ENCODE assay signal across 8 cellular contexts in the genomic region with DNA sequence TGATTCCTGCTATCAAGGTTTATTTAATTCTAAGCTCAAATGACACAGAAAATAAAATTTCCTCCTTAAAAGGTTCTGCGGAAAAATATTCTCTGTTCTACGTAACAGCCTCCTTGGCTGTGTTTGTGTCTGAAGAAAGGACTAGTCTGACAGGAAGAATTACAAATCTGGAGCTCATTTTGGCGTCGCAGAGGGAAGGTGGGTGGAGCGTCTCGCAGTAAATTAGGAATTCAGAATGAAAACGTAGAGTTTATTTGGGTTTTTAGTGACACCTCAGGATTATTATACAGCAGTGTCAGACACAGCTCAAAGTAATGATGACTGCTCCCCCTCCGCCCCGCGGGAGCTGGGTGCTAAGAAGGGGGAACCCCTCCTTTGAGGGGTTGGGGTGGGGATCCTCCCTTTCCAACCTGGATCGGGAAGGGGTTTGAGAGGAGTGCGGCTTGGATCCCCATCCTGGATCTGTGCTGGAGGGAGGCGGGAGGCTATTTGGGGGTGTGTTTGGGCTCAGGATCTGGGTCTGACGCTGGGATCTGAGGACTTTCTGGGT. TPM values are rescaled to one million over a fixed set of nuclear protein-coding genes. Genes with fewer than 3 reads are reported as not detected.
A peak's percentile ranks its signal among the peaks of the same experiment; 100 is the strongest.
DNase-seq lines count a peak whose midpoint lies in the region; ATAC-seq, FAIRE-seq and TF ChIP-seq lines count a peak whose summit lies in the region.

No MANE protein-coding gene starts in this region.

- TF ChIP-seq CTCF in H1 (IDR thresholded peaks at IDR 0.05; ENCODE audit: control extremely low read depth in 1 of 3, insufficient read depth in 1 of 3, low read depth in 1 of 3, low read length in 3 of 3): no peak

- peak overlapping the region; percentile 66 for H3K4me3 ChIP-seq in CD8-positive, alpha-beta memory T cell (ENCODE audit: low read length)
- H3K4me3 ChIP-seq in H1 (ENCODE audit: extremely low read depth in 1 of 4, insufficient read depth in 2 of 4, low read depth in 3 of 4, low read length in 4 of 4) (peak overlapping the region; percentile 69 to 85 (median 74)), muscle layer of duodenum (ENCODE audit: low read depth in 1 of 2, low read length in 2 of 2) (peak overlapping the region; percentile 72 to 75)

- POLR2A ChIA-PET in CD8-positive, alpha-beta memory T cell (lab: Charles Lee): interaction anchor here (0.9 to 5.5 kb wide), 9 partner anchors 10 to 118 kb away, joined by 3 to 29 read pairs (median 6); a partner anchor contains a TSS
- POLR2A ChIA-PET in H1 (lab: Charles Lee; ENCODE audit: partially characterized antibody): interaction anchor here (0.8 to 2.8 kb wide), 7 partner anchors 10 to 198 kb away, joined by 3 to 11 read pairs (median 3); no protein-coding TSS in a partner anchor

- H3K4me1 Mint-ChIP-seq in CD8-positive, alpha-beta memory T cell: peaks cover 71 to 75% (median 74%) of the 10 kb centered on the region in 3 donors

- peak overlapping the region; percentile 81 to 93 (median 84) for H3K4me3 Mint-ChIP-seq in CD8-positive, alpha-beta memory T cell

- H4K91ac ChIP-seq in H1 (replicated peaks; ENCODE audit: insufficient read length, low read length): no peak overlapping the region

- peak in 1 of 5 donors; percentile 8 for DNase-seq in CD8-positive, alpha-beta memory T cell
- peak; percentile 32 for DNase-seq in RKO (ENCODE audit: low spot score)
- DNase-seq in H1 (ENCODE audit: low read depth in 1 of 2, low spot score in 2 of 2): peak in 1 of 2 experiments; percentile 63
- DNase-seq in NK-92 treated with Interleukin-12 subunit alpha and Interleukin-12 subunit beta, amount 100 ng/mL, for 24 hours (lab: John Stamatoyannopoulos, UW): no peak
- no peak for DNase-seq in NCI-H526 treated with DMSO at 0.1 percent for 48 hours (lab: John Stamatoyannopoulos, UW)

- H4K8ac ChIP-seq in H1 (ENCODE audit: extremely low read depth, insufficient read depth, low read length): no peak overlapping the region; the same call in 1 of the 2 replicates

- H3K9me3 ChIP-seq in CD8-positive, alpha-beta memory T cell (ENCODE audit: low read length): no peaks in the 10 kb centered on the region
- H3K9me3 ChIP-seq in H1 (ENCODE audit: insufficient read depth in 2 of 2, low read depth in 1 of 2, low read length in 1 of 2) (no peaks in the 10 kb centered on the region), muscle layer of duodenum (ENCODE audit: control insufficient read depth in 1 of 2, low read length in 2 of 2) (no peaks in the 10 kb centered on the region)

- H3K14ac ChIP-seq in H1 (ENCODE audit: insufficient read length): no peak overlapping the region

- WGBS in H1 (ENCODE audit: extremely low coverage in 1 of 2, insufficient coverage in 1 of 2, insufficient read length in 1 of 2, insufficient replicate concordance in 2 of 2, low coverage in 1 of 2, low lambda C conversion rate in 2 of 2, missing lambda C conversion rate in 1 of 2), 2 experiments: 6% methylated on average over 14 of the region's 14 CpGs; no CpG with 5 or more reads in 1 of the 2 experiments

- no peak overlapping the region for H2BK120ac ChIP-seq in H1 (replicated peaks; ENCODE audit: low read depth, low read length)

- H3K4me1 ChIP-seq in CD8-positive, alpha-beta memory T cell (ENCODE audit: insufficient read depth, low read length): peaks cover 39% of the 10 kb centered on the region
- H3K4me1 ChIP-seq in H1 (replicated peaks in 1 of 4; ENCODE audit: control insufficient read depth in 3 of 4, insufficient read depth in 4 of 4, low read length in 3 of 4) (peaks cover 0 to 3% (median 2%) of the 10 kb centered on the region in 4 experiments; a peak in 3 of 7 replicates), muscle layer of duodenum (ENCODE audit: control insufficient read depth in 1 of 2, insufficient read depth in 2 of 2, low read length in 2 of 2) (peaks cover 19 to 42% of the 10 kb centered on the region in 2 donors)

- no peak overlapping the region for H2AK5ac ChIP-seq in H1 (ENCODE audit: low read depth, low read length)

- no peak overlapping the region for H4K5ac ChIP-seq in H1 (ENCODE audit: insufficient read length, low read depth, low read length)

- peaks cover 2% of the 10 kb centered on the region; the same call in 1 of the 2 replicates for H3K79me1 ChIP-seq in H1 (ENCODE audit: low read depth, low read length)

- H4K20me1 ChIP-seq in H1 (replicated peaks in 1 of 2; ENCODE audit: control insufficient read depth in 1 of 2, insufficient read depth in 2 of 2, low read length in 2 of 2): peaks cover 4 to 10% of the 10 kb centered on the region in 2 experiments

- ATAC-seq in GM21619 (IDR thresholded peaks at IDR 0.05; ENCODE audit: unreplicated experiment): no peak
- no peak for ATAC-seq in HG03280 (IDR thresholded peaks at IDR 0.05; ENCODE audit: unreplicated experiment)

- no peaks in the 10 kb centered on the region for H3K36me3 ChIP-seq in CD8-positive, alpha-beta memory T cell (ENCODE audit: insufficient read depth, low read length)
- H3K36me3 ChIP-seq in H1 (ENCODE audit: control insufficient read depth in 2 of 4, insufficient read depth in 4 of 4, low read length in 3 of 4) (no peaks in the 10 kb centered on the region), muscle layer of duodenum (ENCODE audit: control insufficient read depth in 1 of 2, insufficient read depth in 2 of 2, low read length in 2 of 2) (no peaks in the 10 kb centered on the region)

- peak overlapping the region; percentile 64 for H3K27ac ChIP-seq in CD8-positive, alpha-beta memory T cell (ENCODE audit: low read depth, low read length)
- no peak overlapping the region for H3K27ac ChIP-seq in H1 (ENCODE audit: low read depth, low read length)
- peak overlapping the region; percentile 72 for H3K27ac ChIP-seq in muscle layer of duodenum (ENCODE audit: low read length)

- TF ChIP-seq RAD21 in H1 (IDR thresholded peaks at IDR 0.05 in 1 of 2, conservative IDR thresholded peaks at IDR 0.05 in 1 of 2; ENCODE audit: low read depth in 2 of 2, low read length in 2 of 2): no peak

- FAIRE-seq in H1 (lab: Jason Lieb, UNC): no peak

- peaks cover 0 to 6% (median 3%) of the 10 kb centered on the region in 5 donors for H3K9me3 Mint-ChIP-seq in CD8-positive, alpha-beta memory T cell

- H3K9ac ChIP-seq in H1 (replicated peaks in 1 of 4; ENCODE audit: extremely low read depth in 1 of 4, low read depth in 3 of 4, low read length in 3 of 4): peak overlapping the region in 3 of 4 experiments; percentile 22 to 45 (median 42); a peak in 6 of 7 replicates

- H3K27me3 Mint-ChIP-seq in CD8-positive, alpha-beta memory T cell: no peaks in the 10 kb centered on the region

- H2BK12ac ChIP-seq in H1 (ENCODE audit: low read depth, low read length): 0 out of 2 replicates have a peak overlapping the region, but pooled peaks have one; percentile 68

- no peak overlapping the region for H2BK20ac ChIP-seq in H1 (ENCODE audit: low read length)

- 0 out of 2 replicates have a peak overlapping the region, but pooled peaks have one; percentile 68 for H2BK5ac ChIP-seq in H1 (ENCODE audit: low read depth, low read length)

- no peak for TF ChIP-seq POLR2A in H1 (IDR thresholded peaks at IDR 0.05; ENCODE audit: control extremely low read depth in 1 of 2, low read depth in 2 of 2, low read length in 2 of 2)

- peaks cover 7% of the 10 kb centered on the region for H3K23me2 ChIP-seq in H1 (ENCODE audit: low read depth, low read length)

- CTCF ChIA-PET in CD8-positive, alpha-beta memory T cell (lab: Charles Lee): interaction anchor here (0.9 to 6.1 kb wide), 16 partner anchors 9 to 103 kb away, joined by 3 to 39 read pairs (median 8); no protein-coding TSS in a partner anchor
- CTCF ChIA-PET in H1 (lab: Charles Lee; ENCODE audit: partially characterized antibody): interaction anchor here (0.5 to 2.6 kb wide), 17 partner anchors 10 to 313 kb away, joined by 3 to 16 read pairs (median 4); no protein-coding TSS in a partner anchor

- H3K4ac ChIP-seq in H1 (replicated peaks; ENCODE audit: insufficient read length, low read depth, low read length): no peak overlapping the region

- H2BK15ac ChIP-seq in H1 (ENCODE audit: low read length): no peak overlapping the region

- H3K23ac ChIP-seq in H1 (ENCODE audit: insufficient read length): no peak overlapping the region

- TF ChIP-seq EP300 in H1 (IDR thresholded peaks at IDR 0.05; ENCODE audit: borderline replicate concordance in 1 of 2, low read depth in 2 of 2, low read length in 2 of 2): no peak

- H2AFZ ChIP-seq in H1 (ENCODE audit: low read length): peak overlapping the region; percentile 93

- H3K27me3 ChIP-seq in CD8-positive, alpha-beta memory T cell (ENCODE audit: insufficient read depth, low read length, poor library complexity, severe bottlenecking): no peaks in the 10 kb centered on the region
- H3K27me3 ChIP-seq in H1 (replicated peaks in 1 of 4; ENCODE audit: control insufficient read depth in 3 of 4, extremely low read depth in 1 of 4, insufficient read depth in 3 of 4, low read length in 3 of 4): no peaks in the 10 kb centered on the region; a peak in 1 of 7 replicates
- no peaks in the 10 kb centered on the region for H3K27me3 ChIP-seq in muscle layer of duodenum (ENCODE audit: low read depth, low read length)

- peak overlapping the region; percentile 79 to 99 (median 90) for H3K27ac Mint-ChIP-seq in CD8-positive, alpha-beta memory T cell

- peak overlapping the region; percentile 17 for H3K56ac ChIP-seq in H1 (replicated peaks; ENCODE audit: insufficient read length, low read depth, low read length)

- peaks cover 0 to 6% (median 0%) of the 10 kb centered on the region in 3 donors for H3K36me3 Mint-ChIP-seq in CD8-positive, alpha-beta memory T cell

- peaks cover 6 to 33% of the 10 kb centered on the region in 2 experiments for H3K79me2 ChIP-seq in H1 (ENCODE audit: control insufficient read depth in 1 of 2, insufficient read depth in 2 of 2, low read length in 2 of 2)

- peak overlapping the region; percentile 91 to 99 for H3K4me2 ChIP-seq in H1 (ENCODE audit: insufficient read depth in 1 of 2, low read depth in 2 of 2, low read length in 2 of 2)

- no peak overlapping the region for H3K18ac ChIP-seq in H1 (ENCODE audit: extremely low read depth, low read length)

TF ChIP-seq in H1, 55 proteins besides CTCF, POLR2A, EP300 and RAD21 (continues in another document):
- 0 out of 2 replicates have a peak, but pooled peaks have one; percentile 21 for TF ChIP-seq SUZ12 (IDR thresholded peaks at IDR 0.05; ENCODE audit: low read length)
- no peak for TF ChIP-seq SP4 (IDR thresholded peaks at IDR 0.05; ENCODE audit: low read length)
- TF ChIP-seq PHF8 (conservative IDR thresholded peaks at IDR 0.05; ENCODE audit: low read depth, low read length): no peak

RNA-seq across cellular contexts. Expression of a gene that starts 0.9 kb away (rescaled TPM):
- total RNA-seq in CD8-positive, alpha-beta memory T cell: 10 to 100 TPM; 36.6 to 41.9 TPM
- polyA plus RNA-seq in CD8-positive, alpha-beta memory T cell: 34.4 TPM
- total RNA-seq in H1 (2021; fragmentation: NEBNext Ultra II Directional; extraction: Animal tissue kit (Norgen Biotek cat#: 25700)): 51.7 and 52.4 TPM in 2 replicates
- polyA plus RNA-seq in H1 (2011; rRNA removed): 16.8 and 18.6 TPM in 2 replicates
- 13.3 TPM for polyA plus RNA-seq in H1 (2011; cell fraction: cytosol; rRNA removed)
- 24.7 TPM for polyA plus RNA-seq in H1 (2011; cell fraction: nucleus; rRNA removed)
- polyA plus RNA-seq in H1 (2012, experiment 1 of 2): 14.5 to 27.9 TPM (median 23.0 TPM) in 4 replicates
- 1.1 TPM for polyA plus RNA-seq in H1 (2012, experiment 2 of 2)
- 19.4 TPM for polyA plus RNA-seq in H1 (2013, experiment 1 of 2)
- 22.8 TPM for polyA plus RNA-seq in H1 (2013, experiment 2 of 2)
- polyA minus RNA-seq in H1 (2011; rRNA and poly(A)+ RNA removed): 192 and 268 TPM in 2 replicates
- 46.6 TPM for polyA minus RNA-seq in H1 (2011; cell fraction: cytosol; rRNA and poly(A)+ RNA removed)
- polyA minus RNA-seq in H1 (2011; cell fraction: nucleus; rRNA and poly(A)+ RNA removed): 76.1 TPM
